Comparison of ENCODE assay signal across 1 cellular context in the genomic region with DNA sequence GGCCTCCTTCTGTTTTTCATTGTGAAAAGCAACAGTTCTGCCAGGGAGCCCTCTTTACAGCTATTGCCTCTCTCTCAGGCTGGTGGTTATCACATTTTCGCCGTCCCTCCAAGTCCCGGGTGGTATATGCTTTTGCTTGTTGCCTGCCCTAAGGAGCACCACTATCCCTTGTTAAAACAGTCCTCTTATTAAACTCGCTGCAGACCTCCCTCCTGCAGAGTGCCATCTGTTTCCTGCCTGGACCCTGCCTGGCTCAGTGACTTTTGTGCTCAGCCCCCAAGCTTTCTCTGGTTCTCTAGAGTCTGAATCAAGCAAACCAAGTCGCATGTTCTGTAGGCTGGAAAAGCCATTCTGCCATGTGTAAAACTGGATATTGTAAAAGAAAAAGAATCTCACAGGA.
TF ChIP-seq lines count a peak whose summit lies in the region.

No MANE protein-coding gene starts in this region.

TF ChIP-seq in K562, 482 proteins besides CTCF, POLR2A, EP300 and RAD21 (continued from another document):
- TF ChIP-seq ZBTB11 (CRISPR knock-in tag; IDR thresholded peaks at IDR 0.05) (no peak), ZNF717 (CRISPR knock-in tag; IDR thresholded peaks at IDR 0.05) (no peak), CBX1 (IDR thresholded peaks at IDR 0.05; ENCODE audit: low read depth) (no peak), ZNF217 (CRISPR knock-in tag; IDR thresholded peaks at IDR 0.05) (no peak), TCF15 (CRISPR knock-in tag; IDR thresholded peaks at IDR 0.05) (no peak), ZNF232 (CRISPR knock-in tag; IDR thresholded peaks at IDR 0.05) (no peak), ZNF778 (CRISPR knock-in tag; IDR thresholded peaks at IDR 0.05) (no peak)
TF ChIP-seq in K562: peak in this region for 0.
